Comparison of ENCODE assay signal across 8 cellular contexts in the genomic region with DNA sequence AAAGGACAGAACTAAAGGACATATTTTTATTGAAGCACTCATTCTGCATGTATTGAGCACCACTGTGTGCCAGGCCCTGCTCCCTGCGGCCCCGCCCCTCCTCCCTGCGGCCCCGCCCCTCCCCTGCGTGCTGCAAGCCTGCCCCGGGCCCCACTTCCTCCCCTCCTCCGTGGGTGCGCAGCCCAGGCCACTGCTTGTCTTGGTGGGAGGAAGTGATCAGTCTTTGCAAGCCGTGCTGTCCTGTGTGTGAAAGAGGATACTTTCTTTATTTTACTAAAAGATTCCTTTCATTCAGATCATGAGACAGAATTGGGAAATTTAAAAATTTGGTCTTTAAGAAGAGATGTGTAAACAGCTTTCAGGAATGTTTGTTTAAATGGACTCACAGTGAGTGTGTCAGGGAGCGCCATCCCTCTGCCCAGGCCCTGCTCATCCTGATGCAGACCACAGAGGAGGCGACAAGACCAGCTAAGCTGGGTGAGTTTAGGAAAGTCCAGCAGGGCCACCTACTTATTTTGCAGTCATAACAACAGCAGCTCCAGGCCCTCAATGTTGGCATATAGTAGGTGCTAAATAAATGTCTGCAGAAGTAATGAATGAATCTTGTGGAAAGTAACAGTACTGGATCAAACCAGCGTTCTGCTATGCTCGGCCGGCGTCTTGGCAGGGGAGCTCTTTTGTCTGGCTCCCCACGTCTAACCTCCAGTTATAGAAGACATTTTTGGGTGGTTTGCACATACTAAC.
DNase-seq lines count a peak whose midpoint lies in the region; ATAC-seq, FAIRE-seq and TF ChIP-seq lines count a peak whose summit lies in the region.

No MANE protein-coding gene starts in this region.

- H3K27ac Mint-ChIP-seq in activated naive CD4-positive, alpha-beta T cell treated with anti-CD3 and anti-CD28 coated beads, Interleukin-2, amount 50 U/mL, for 72 hours, result peak overlapping the region; percentile 30 to 90
- H3K27ac Mint-ChIP-seq in naive thymus-derived CD8-positive, alpha-beta T cell, result peak overlapping the region; percentile 70 to 93 (median 88)

- TF ChIP-seq EP300 in HepG2 (IDR thresholded peaks at IDR 0.05; ENCODE audit: low read depth in 2 of 2, low read length in 2 of 2), result no peak
- no peak for TF ChIP-seq EP300 in HepG2 (CRISPR knock-in tag; IDR thresholded peaks at IDR 0.05; ENCODE audit: borderline replicate concordance)

- intact Hi-C loops in right lobe of liver (cut with DNase I), result no loop called here
- intact Hi-C loops in HepG2 (cut with micrococcal nuclease; ENCODE audit: unreplicated experiment), result no loop called here

- TF ChIP-seq CTCF in right lobe of liver (IDR thresholded peaks at IDR 0.05) (no peak), HepG2 (CRISPR knock-in tag; IDR thresholded peaks at IDR 0.05) (no peak)

- peak; percentile 63 to 84 (median 74) for ATAC-seq in right lobe of liver
- no peak for ATAC-seq in HepG2
- peak; percentile 78 to 79 for ATAC-seq in activated naive CD4-positive, alpha-beta T cell treated with anti-CD3 and anti-CD28 coated beads, Interleukin-2, amount 50 U/mL, for 72 hours
- ATAC-seq in naive thymus-derived CD8-positive, alpha-beta T cell, result peak; percentile 96
- no peak for ATAC-seq in HG03159 (IDR thresholded peaks at IDR 0.05; ENCODE audit: unreplicated experiment)
- ATAC-seq in GM18870 (IDR thresholded peaks at IDR 0.05; ENCODE audit: unreplicated experiment), result no peak

- peak overlapping the region in 9 of 10 donors; percentile 40 to 79 (median 62) for H3K4me3 Mint-ChIP-seq in naive thymus-derived CD8-positive, alpha-beta T cell

- no TSS peak for BruUV-seq in HepG2 (replicated peaks; lab: Mats Ljungman, UMichigan)

- TF ChIP-seq POLR2A in right lobe of liver (IDR thresholded peaks at IDR 0.05) (no peak), HepG2 (IDR thresholded peaks at IDR 0.05; ENCODE audit: insufficient read depth in 1 of 2, low read depth in 2 of 2, low read length in 2 of 2) (no peak)

- H3K27me3 Mint-ChIP-seq in naive thymus-derived CD8-positive, alpha-beta T cell, result no peaks in the 10 kb centered on the region

- CTCF ChIA-PET in HepG2 (lab: Yijun Ruan, JAX; ENCODE audit: low intra/inter-chr PET ratio, low total read pairs), result no interaction called here

- H3K36me3 ChIP-seq in right lobe of liver, result no peaks in the 10 kb centered on the region
- H3K36me3 ChIP-seq in HepG2 (replicated peaks in 1 of 2; ENCODE audit: control insufficient read depth in 1 of 2, insufficient read depth in 2 of 2, low read length in 2 of 2), result no peaks in the 10 kb centered on the region

- no peak overlapping the region for H3K27ac ChIP-seq in right lobe of liver
- H3K27ac ChIP-seq in HepG2 (ENCODE audit: extremely low read length, insufficient read depth, low read length), result no peak overlapping the region

- no peak overlapping the region for H3K9ac ChIP-seq in HepG2 (ENCODE audit: insufficient read depth, low read depth, low read length)

- DNase-seq in right lobe of liver (peak in 1 of 3 donors; percentile 56), HepG2 (ENCODE audit: low spot score) (no peak), hippocampal formation (lab: John Stamatoyannopoulos, UW) (no peak)
- peak in 1 of 2 donors; percentile 57 for DNase-seq in activated naive CD4-positive, alpha-beta T cell treated with anti-CD3 and anti-CD28 coated beads, Interleukin-2, amount 50 U/mL, for 72 hours (ENCODE audit: low spot score in 2 of 2)
- DNase-seq in naive thymus-derived CD8-positive, alpha-beta T cell, result peak; percentile 20 to 74 (median 42)
- no peak for DNase-seq in NK-92 treated with Interleukin-12 subunit alpha and Interleukin-12 subunit beta, amount 100 ng/mL, for 24 hours (lab: John Stamatoyannopoulos, UW)

- peaks cover 22 to 83% (median 63%) of the 10 kb centered on the region in 4 donors for H3K4me1 Mint-ChIP-seq in naive thymus-derived CD8-positive, alpha-beta T cell

- POLR2A ChIA-PET in HepG2 (lab: Yijun Ruan, JAX), result no interaction called here
- POLR2A ChIA-PET in naive thymus-derived CD8-positive, alpha-beta T cell (lab: Charles Lee), result interaction anchor here (0.9 to 2.8 kb wide), 6 partner anchors 13 to 93 kb away, joined by 3 to 9 read pairs (median 4); no protein-coding TSS in a partner anchor

- no peak for FAIRE-seq in HepG2 (lab: Jason Lieb, UNC)

- WGBS in right lobe of liver (ENCODE audit: insufficient coverage, low coverage, low lambda C conversion rate, missing lambda C conversion rate), result 49% methylated on average over 14 of the region's 16 CpGs
- 37% methylated on average over 13 of the region's 16 CpGs for WGBS in HepG2 (ENCODE audit: low lambda C conversion rate)

- no peak overlapping the region for H2AFZ ChIP-seq in HepG2 (ENCODE audit: low read length)

- H4K20me1 ChIP-seq in HepG2 (ENCODE audit: insufficient read depth, low read length), result no peaks in the 10 kb centered on the region

- no peak for TF ChIP-seq RAD21 in HepG2 (CRISPR knock-in tag; IDR thresholded peaks at IDR 0.05)

- H3K4me3 ChIP-seq in right lobe of liver, result no peak overlapping the region
- no peak overlapping the region for H3K4me3 ChIP-seq in HepG2 (replicated peaks in 1 of 3; ENCODE audit: insufficient read depth in 1 of 3, low read depth in 2 of 3, low read length in 3 of 3)

- H3K36me3 Mint-ChIP-seq in activated naive CD4-positive, alpha-beta T cell treated with anti-CD3 and anti-CD28 coated beads, Interleukin-2, amount 50 U/mL, for 72 hours, result peaks cover 5 to 6% of the 10 kb centered on the region in 2 donors
- H3K36me3 Mint-ChIP-seq in naive thymus-derived CD8-positive, alpha-beta T cell, result no peaks in the 10 kb centered on the region

- no peaks in the 10 kb centered on the region for H3K79me2 ChIP-seq in HepG2 (ENCODE audit: insufficient read depth, low read length)

- H3K27me3 ChIP-seq in right lobe of liver (no peaks in the 10 kb centered on the region), HepG2 (ENCODE audit: control insufficient read depth in 1 of 2, insufficient read depth in 2 of 2, low read length in 2 of 2) (peaks cover 0 to 5% of the 10 kb centered on the region in 2 experiments; a peak in 1 of 5 replicates)

- no peaks in the 10 kb centered on the region for H3K9me3 Mint-ChIP-seq in activated naive CD4-positive, alpha-beta T cell treated with anti-CD3 and anti-CD28 coated beads, Interleukin-2, amount 50 U/mL, for 72 hours
- H3K9me3 Mint-ChIP-seq in naive thymus-derived CD8-positive, alpha-beta T cell, result no peaks in the 10 kb centered on the region

- H3K4me1 ChIP-seq in right lobe of liver, result peaks cover 0 to 5% (median 0%) of the 10 kb centered on the region in 4 donors
- peaks cover 15% of the 10 kb centered on the region for H3K4me1 ChIP-seq in HepG2 (ENCODE audit: insufficient read depth, low read length)

- in situ Hi-C loops in HepG2 (cut with HindIII; ENCODE audit: extremely low pct_ligation_motif_present, low pct_unique_long_range_greater_than_20kb), result no loop called here

- no peak overlapping the region for H3K4me2 ChIP-seq in HepG2 (ENCODE audit: low read depth, low read length)

- no peaks in the 10 kb centered on the region for H3K9me3 ChIP-seq in right lobe of liver
- no peaks in the 10 kb centered on the region for H3K9me3 ChIP-seq in HepG2 (ENCODE audit: low read length)

TF ChIP-seq in HepG2, 621 proteins besides CTCF, POLR2A, EP300 and RAD21 (continues in another document):
- TF ChIP-seq DMAP1 (CRISPR knock-in tag; IDR thresholded peaks at IDR 0.05) (no peak), ZFP1 (CRISPR knock-in tag; IDR thresholded peaks at IDR 0.05) (no peak), TARDBP (CRISPR knock-in tag; IDR thresholded peaks at IDR 0.05) (no peak), ZNF431 (CRISPR knock-in tag; IDR thresholded peaks at IDR 0.05; ENCODE audit: borderline replicate concordance, low read depth) (no peak), MYNN (CRISPR knock-in tag; IDR thresholded peaks at IDR 0.05; ENCODE audit: low read depth) (no peak), CAMTA2 (CRISPR knock-in tag; IDR thresholded peaks at IDR 0.05; ENCODE audit: borderline replicate concordance) (no peak), RCOR2 (CRISPR knock-in tag; IDR thresholded peaks at IDR 0.05) (no peak)
- TF ChIP-seq, protein P1, sequence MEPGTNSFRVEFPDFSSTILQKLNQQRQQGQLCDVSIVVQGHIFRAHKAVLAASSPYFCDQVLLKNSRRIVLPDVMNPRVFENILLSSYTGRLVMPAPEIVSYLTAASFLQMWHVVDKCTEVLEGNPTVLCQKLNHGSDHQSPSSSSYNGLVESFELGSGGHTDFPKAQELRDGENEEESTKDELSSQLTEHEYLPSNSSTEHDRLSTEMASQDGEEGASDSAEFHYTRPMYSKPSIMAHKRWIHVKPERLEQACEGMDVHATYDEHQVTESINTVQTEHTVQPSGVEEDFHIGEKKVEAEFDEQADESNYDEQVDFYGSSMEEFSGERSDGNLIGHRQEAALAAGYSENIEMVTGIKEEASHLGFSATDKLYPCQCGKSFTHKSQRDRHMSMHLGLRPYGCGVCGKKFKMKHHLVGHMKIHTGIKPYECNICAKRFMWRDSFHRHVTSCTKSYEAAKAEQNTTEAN (CRISPR knock-in tag; conservative IDR thresholded peaks at IDR 0.05), result no peak
- TF ChIP-seq, protein P2, sequence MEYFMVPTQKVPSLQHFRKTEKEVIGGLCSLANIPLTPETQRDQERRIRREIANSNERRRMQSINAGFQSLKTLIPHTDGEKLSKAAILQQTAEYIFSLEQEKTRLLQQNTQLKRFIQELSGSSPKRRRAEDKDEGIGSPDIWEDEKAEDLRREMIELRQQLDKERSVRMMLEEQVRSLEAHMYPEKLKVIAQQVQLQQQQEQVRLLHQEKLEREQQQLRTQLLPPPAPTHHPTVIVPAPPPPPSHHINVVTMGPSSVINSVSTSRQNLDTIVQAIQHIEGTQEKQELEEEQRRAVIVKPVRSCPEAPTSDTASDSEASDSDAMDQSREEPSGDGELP (IDR thresholded peaks at IDR 0.05; ENCODE audit: borderline replicate concordance, low read depth), result no peak
- TF ChIP-seq, protein P3, sequence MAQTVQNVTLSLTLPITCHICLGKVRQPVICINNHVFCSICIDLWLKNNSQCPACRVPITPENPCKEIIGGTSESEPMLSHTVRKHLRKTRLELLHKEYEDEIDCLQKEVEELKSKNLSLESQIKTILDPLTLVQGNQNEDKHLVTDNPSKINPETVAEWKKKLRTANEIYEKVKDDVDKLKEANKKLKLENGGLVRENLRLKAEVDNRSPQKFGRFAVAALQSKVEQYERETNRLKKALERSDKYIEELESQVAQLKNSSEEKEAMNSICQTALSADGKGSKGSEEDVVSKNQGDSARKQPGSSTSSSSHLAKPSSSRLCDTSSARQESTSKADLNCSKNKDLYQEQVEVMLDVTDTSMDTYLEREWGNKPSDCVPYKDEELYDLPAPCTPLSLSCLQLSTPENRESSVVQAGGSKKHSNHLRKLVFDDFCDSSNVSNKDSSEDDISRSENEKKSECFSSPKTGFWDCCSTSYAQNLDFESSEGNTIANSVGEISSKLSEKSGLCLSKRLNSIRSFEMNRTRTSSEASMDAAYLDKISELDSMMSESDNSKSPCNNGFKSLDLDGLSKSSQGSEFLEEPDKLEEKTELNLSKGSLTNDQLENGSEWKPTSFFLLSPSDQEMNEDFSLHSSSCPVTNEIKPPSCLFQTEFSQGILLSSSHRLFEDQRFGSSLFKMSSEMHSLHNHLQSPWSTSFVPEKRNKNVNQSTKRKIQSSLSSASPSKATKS (CRISPR knock-in tag; IDR thresholded peaks at IDR 0.05), result no peak

Comparison
In these comparisons a context has a peak if more than half of its experiments do, and no peak if none do; other contexts are left out.
1. ATAC-seq: peak in right lobe of liver (4 of 4), activated naive CD4-positive, alpha-beta T cell treated with anti-CD3 and anti-CD28 coated beads, Interleukin-2, amount 50 U/mL, for 72 hours (2 of 2) and naive thymus-derived CD8-positive, alpha-beta T cell (2 of 2); none in HepG2 (single experiment), HG03159 (single experiment) and GM18870 (single experiment).
2. DNase-seq: peak in naive thymus-derived CD8-positive, alpha-beta T cell (10 of 10); none in HepG2 (single experiment), hippocampal formation (0 of 2) and NK-92 treated with Interleukin-12 subunit alpha and Interleukin-12 subunit beta, amount 100 ng/mL, for 24 hours (single experiment).